In the genomic region with DNA sequence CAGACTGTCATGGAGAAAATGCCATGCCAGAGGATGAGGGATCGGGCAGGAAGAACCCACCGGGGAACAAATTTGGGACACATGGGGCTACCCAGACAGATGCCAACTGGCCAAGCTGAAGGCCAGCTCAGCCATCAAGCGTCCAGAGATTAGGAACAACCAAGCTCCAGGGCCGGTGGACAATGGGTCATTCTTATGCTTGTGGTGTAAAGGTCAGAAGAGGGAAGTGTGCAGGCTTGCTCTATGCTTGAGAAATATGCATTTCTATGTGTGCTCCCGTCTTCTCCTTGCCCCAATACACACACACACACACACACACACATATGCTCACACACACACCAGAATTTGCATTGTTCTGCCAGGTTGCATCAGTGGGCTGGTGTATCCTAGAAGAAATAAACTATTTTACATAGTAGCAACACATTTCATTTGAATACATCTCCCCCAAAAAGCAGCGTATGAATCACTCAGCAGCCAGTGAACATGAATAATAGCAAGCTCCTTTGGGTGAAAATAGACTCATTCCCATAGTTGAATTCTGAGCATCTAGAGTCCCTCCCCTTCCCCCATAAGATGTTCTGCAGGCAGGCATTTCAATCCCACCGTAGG, we compare ENCODE assay signal across 24 cellular contexts.
DNase-seq lines count a peak whose midpoint lies in the region; ATAC-seq, FAIRE-seq and TF ChIP-seq lines count a peak whose summit lies in the region.
"Had no signal": no experiment of that assay in that cellular context is flagged by ENCODE, and none has a peak within 500 bp of the region (broad histone marks: within the 10 kb centered on the region; RNA-seq: fewer than 3 reads in every experiment).

No MANE protein-coding gene starts in this region.

- H3K79me2 ChIP-seq in astrocyte (ENCODE audit: insufficient read depth, low read length), result no peaks in the 10 kb centered on the region

- H3K4me1 ChIP-seq in astrocyte (ENCODE audit: insufficient read depth, low read length) (peaks cover 3% of the 10 kb centered on the region), pancreas (no peaks in the 10 kb centered on the region)
- H3K4me1 ChIP-seq: BLaER1 had no signal

- H3K27ac Mint-ChIP-seq in astrocyte (ENCODE audit: unreplicated experiment), result no peak overlapping the region
- H3K27ac Mint-ChIP-seq: CD4-positive, alpha-beta memory T cell had no signal

- H3K36me3 Mint-ChIP-seq in astrocyte (ENCODE audit: low read depth, unreplicated experiment), result no peaks in the 10 kb centered on the region
- H3K36me3 Mint-ChIP-seq: CD4-positive, alpha-beta memory T cell had no signal

- no peak overlapping the region for H3K4me2 ChIP-seq in astrocyte (ENCODE audit: low read length)
- H3K4me2 ChIP-seq: BLaER1 had no signal

- no peak overlapping the region for H3K4me3 ChIP-seq in astrocyte (ENCODE audit: insufficient read depth, low read depth, low read length)
- no peak overlapping the region for H3K4me3 ChIP-seq in pancreas
- H3K4me3 ChIP-seq: BLaER1 had no signal

- TF ChIP-seq CTCF in astrocyte (IDR thresholded peaks at IDR 0.05; ENCODE audit: insufficient read depth, low read depth, low read length) (no peak), pancreas (IDR thresholded peaks at IDR 0.05) (no peak)

- H3K27me3 ChIP-seq in astrocyte (ENCODE audit: insufficient read depth, low read length) (no peaks in the 10 kb centered on the region), pancreas (no peaks in the 10 kb centered on the region)
- H3K27me3 ChIP-seq: BLaER1 had no signal

- DNase-seq in HCEC 1CT (peak; percentile 16), astrocyte (ENCODE audit: low read depth) (peak; percentile 44), fibroblast of the conjunctiva (ENCODE audit: low read depth) (peak; percentile 39), pons (ENCODE audit: low spot score) (peak; percentile 12), T-helper 9 cell (no peak), pancreas (no peak), DMS153 (lab: John Stamatoyannopoulos, UW) (no peak)
- DNase-seq: CD4-positive, alpha-beta memory T cell; GDM1; KG1; NCI-H1105; NCI-H146; NCI-H2029 treated with DMSO at 0.1 percent for 48 hours; NCI-H226; NCI-H524; NCI-H774; NK-92 treated with Interleukin-12 subunit alpha and Interleukin-12 subunit beta, amount 100 ng/mL, for 24 hours; SIG-M5 had no signal

- peaks cover 4% of the 10 kb centered on the region for H3K4me1 Mint-ChIP-seq in astrocyte (ENCODE audit: low read depth, unreplicated experiment)
- H3K4me1 Mint-ChIP-seq: CD4-positive, alpha-beta memory T cell had no signal

- no peak for ATAC-seq in pancreas
- no peak for ATAC-seq in HG03571 (IDR thresholded peaks at IDR 0.05; ENCODE audit: unreplicated experiment)
- ATAC-seq: Panc1, SK-N-SH treated with all-trans-retinoic acid at 6 μM for 48 hours had no signal

- WGBS in pancreas, 2 donors, result 55 to 68% methylated on average over 7 of the region's 7 CpGs

- H3K27ac ChIP-seq in astrocyte (ENCODE audit: low read depth, low read length) (no peak overlapping the region), pancreas (no peak overlapping the region)
- H3K27ac ChIP-seq: BLaER1, HL-60 had no signal

- H2AFZ ChIP-seq in astrocyte (ENCODE audit: low read depth, low read length), result no peak overlapping the region

- no peak overlapping the region for H3K9ac ChIP-seq in astrocyte (ENCODE audit: low read length)
- H3K9ac ChIP-seq: BLaER1 had no signal

- peaks cover 3% of the 10 kb centered on the region for H3K9me3 Mint-ChIP-seq in astrocyte (ENCODE audit: unreplicated experiment)

- FAIRE-seq in astrocyte (lab: Jason Lieb, UNC) (no peak), pancreas (lab: Jason Lieb, UNC) (no peak)
- FAIRE-seq: H1 had no signal

- H3K9me3 ChIP-seq in astrocyte (ENCODE audit: insufficient read depth, low read depth, low read length), result no peaks in the 10 kb centered on the region
- H3K9me3 ChIP-seq in pancreas, result no peaks in the 10 kb centered on the region

- H3K36me3 ChIP-seq in astrocyte (ENCODE audit: insufficient read depth, low read length) (no peaks in the 10 kb centered on the region), pancreas (no peaks in the 10 kb centered on the region)
- H3K36me3 ChIP-seq: BLaER1 had no signal

- no peak overlapping the region for H3K4me3 Mint-ChIP-seq in astrocyte (ENCODE audit: unreplicated experiment)
- H3K4me3 Mint-ChIP-seq: CD4-positive, alpha-beta memory T cell had no signal

- no peaks in the 10 kb centered on the region for H4K20me1 ChIP-seq in astrocyte (ENCODE audit: insufficient read depth, low read length)
- H4K20me1 ChIP-seq: BLaER1 had no signal

- intact Hi-C loops in pancreas (cut with DNase I), result no loop called here

- H3K27me3 Mint-ChIP-seq in astrocyte (ENCODE audit: low read depth, unreplicated experiment), result no peaks in the 10 kb centered on the region
- H3K27me3 Mint-ChIP-seq: CD4-positive, alpha-beta memory T cell had no signal

Comparison
In these comparisons a context has a peak if more than half of its experiments do, and no peak if none do; other contexts are left out.
1. DNase-seq: peak in HCEC 1CT (single experiment), astrocyte (single experiment), fibroblast of the conjunctiva (single experiment) and pons (single experiment); none in T-helper 9 cell (single experiment), pancreas (0 of 6) and DMS153 (single experiment).